Comparison of ENCODE assay signal across 19 cellular contexts in genomic region chr2:23745068-23745725, GRCh38.
DNase-seq lines count a peak whose midpoint lies in the region; ATAC-seq lines count a peak whose summit lies in the region.
"Had no signal": no experiment of that assay in that cellular context is flagged by ENCODE, and none has a peak within 500 bp of the region (broad histone marks: within the 10 kb centered on the region; RNA-seq: fewer than 3 reads in every experiment).

No MANE protein-coding gene starts in this region.

- H3K27me3 ChIP-seq in right cardiac atrium (ENCODE audit: control insufficient read depth, insufficient read depth): no peaks in the 10 kb centered on the region
- no peaks in the 10 kb centered on the region for H3K27me3 ChIP-seq in naive thymus-derived CD4-positive, alpha-beta T cell (ENCODE audit: control insufficient read depth in 2 of 2, insufficient read depth in 2 of 2, low read length in 2 of 2)
- H3K27me3 ChIP-seq: adrenal gland, heart left ventricle, stomach had no signal

- peaks cover 0 to 4% (median 0%) of the 10 kb centered on the region in 11 donors for H3K9me3 Mint-ChIP-seq in naive thymus-derived CD4-positive, alpha-beta T cell
- H3K9me3 Mint-ChIP-seq: CD8-positive, alpha-beta memory T cell; neural crest cell had no signal

- intact Hi-C loops in right cardiac atrium (cut with DNase I): no loop called here
- intact Hi-C loops in cardiac septum (cut with DNase I): no loop called here
- intact Hi-C loops in naive thymus-derived CD4-positive, alpha-beta T cell (cut with micrococcal nuclease): no loop called here

- peaks cover 0 to 9% (median 0%) of the 10 kb centered on the region in 3 experiments for H3K36me3 ChIP-seq in naive thymus-derived CD4-positive, alpha-beta T cell (ENCODE audit: control insufficient read depth in 2 of 3, insufficient read depth in 3 of 3, low read length in 3 of 3)
- H3K36me3 ChIP-seq: adrenal gland had no signal

- peak in 1 of 3 donors; percentile 29 for DNase-seq in right cardiac atrium
- DNase-seq in cardiac septum (ENCODE audit: low spot score): no peak
- DNase-seq in fibroblast of gingiva (ENCODE audit: low read depth): peak; percentile 45
- DNase-seq in NCI-H1436 (lab: John Stamatoyannopoulos, UW): no peak
- no peak for DNase-seq in naive thymus-derived CD4-positive, alpha-beta T cell
- no peak for DNase-seq in H4 (ENCODE audit: low spot score)
- DNase-seq: ACHN; CD8-positive, alpha-beta memory T cell; mesendoderm; NCI-H1930; NCI-H526; stomach had no signal

- no peak overlapping the region for H3K4me3 ChIP-seq in right cardiac atrium (ENCODE audit: low read length)
- H3K4me3 ChIP-seq in naive thymus-derived CD4-positive, alpha-beta T cell (ENCODE audit: low read length): no peak overlapping the region
- H3K4me3 ChIP-seq: adrenal gland, heart left ventricle, stomach had no signal

- no peaks in the 10 kb centered on the region for H3K9me3 ChIP-seq in right cardiac atrium (ENCODE audit: control insufficient read depth, low read length)
- no peaks in the 10 kb centered on the region for H3K9me3 ChIP-seq in naive thymus-derived CD4-positive, alpha-beta T cell (ENCODE audit: control insufficient read depth in 2 of 3, low read length in 3 of 3)
- H3K9me3 ChIP-seq: adrenal gland, heart left ventricle, stomach had no signal

- H3K27ac ChIP-seq in right cardiac atrium (ENCODE audit: low read length): no peak overlapping the region
- H3K27ac ChIP-seq in naive thymus-derived CD4-positive, alpha-beta T cell (ENCODE audit: low read depth, low read length): no peak overlapping the region
- H3K27ac ChIP-seq: stomach had no signal

- H3K36me3 Mint-ChIP-seq in naive thymus-derived CD4-positive, alpha-beta T cell: peaks cover 4 to 52% (median 19%) of the 10 kb centered on the region in 5 donors

- peaks cover 0 to 1% (median 0%) of the 10 kb centered on the region in 7 donors for H3K4me1 Mint-ChIP-seq in naive thymus-derived CD4-positive, alpha-beta T cell
- H3K4me1 Mint-ChIP-seq: neural crest cell had no signal

- ATAC-seq in right cardiac atrium (peak; percentile 19 to 20), HG03159 (IDR thresholded peaks at IDR 0.05; ENCODE audit: unreplicated experiment) (peak; percentile 13), HG03095 (IDR thresholded peaks at IDR 0.05; ENCODE audit: unreplicated experiment) (no peak)
- ATAC-seq in naive thymus-derived CD4-positive, alpha-beta T cell: no peak
- ATAC-seq: activated CD4-positive, CD25-positive, alpha-beta regulatory T cell treated with anti-CD3 and anti-CD28 coated beads, Interleukin-2, amount 50 U/mL, for 24 hours had no signal

- 87% methylated on average over 8 of the region's 8 CpGs for WGBS in right cardiac atrium

- H3K4me1 ChIP-seq in right cardiac atrium (ENCODE audit: control insufficient read depth, insufficient read depth, low read length): peaks cover 2% of the 10 kb centered on the region
- H3K4me1 ChIP-seq in naive thymus-derived CD4-positive, alpha-beta T cell (ENCODE audit: control insufficient read depth in 2 of 2, insufficient read depth in 2 of 2, low read length in 2 of 2): no peaks in the 10 kb centered on the region

- CTCF ChIA-PET in naive thymus-derived CD4-positive, alpha-beta T cell (lab: Charles Lee): no interaction called here

- H3K27me3 Mint-ChIP-seq in naive thymus-derived CD4-positive, alpha-beta T cell: no peaks in the 10 kb centered on the region
- H3K27me3 Mint-ChIP-seq: CD8-positive, alpha-beta memory T cell had no signal

- no peak overlapping the region for H3K27ac Mint-ChIP-seq in naive thymus-derived CD4-positive, alpha-beta T cell
- H3K27ac Mint-ChIP-seq: activated T-helper 2 cell treated with anti-CD3 and anti-CD28 coated beads, Interferon-gamma antibody, Interleukin-2, Interleukin-4, amounts not matched to agents 10 μg/mL and 5 μg/mL and 100 μg/mL, durations not matched to agents 14 hours and 24 hours and 36 hours had no signal

- no peak overlapping the region for H3K4me3 Mint-ChIP-seq in naive thymus-derived CD4-positive, alpha-beta T cell
- H3K4me3 Mint-ChIP-seq: CD8-positive, alpha-beta memory T cell; neural crest cell had no signal

- POLR2A ChIA-PET in naive thymus-derived CD4-positive, alpha-beta T cell (lab: Charles Lee): no interaction called here

Comparison
In these comparisons a context has a peak if more than half of its experiments do, and no peak if none do; other contexts are left out.
1. ATAC-seq: peak in right cardiac atrium (2 of 2) and HG03159 (single experiment); none in naive thymus-derived CD4-positive, alpha-beta T cell (single experiment) and HG03095 (single experiment).